ENCODE assay signal across 22 cellular contexts in genomic region chr5:79663212-79663611, GRCh38.
"Had no signal": no experiment of that assay in that cellular context is flagged by ENCODE, and none has a peak within 500 bp of the region (broad histone marks: within the 10 kb centered on the region; RNA-seq: fewer than 3 reads in every experiment).

No MANE protein-coding gene starts in this region.

- H3K27ac Mint-ChIP-seq: endodermal cell; nephron progenitor cell; stimulated activated memory B cell treated with anti-CD40 and anti-IgM and Interleukin-4, amounts not matched to agents 10 μg/mL and 1 μg/mL and 100 μg/mL, for 72 hours had no signal

- H3K27me3 Mint-ChIP-seq: stimulated activated memory B cell treated with anti-CD40 and anti-IgM and Interleukin-4, amounts not matched to agents 10 μg/mL and 1 μg/mL and 100 μg/mL, for 72 hours had no signal

- DNase-seq: colonic mucosa; effector CD4-positive, alpha-beta T cell; endodermal cell; erythroblast; foreskin melanocyte; heart left ventricle; hippocampal formation; left colon; left ventricle myocardium superior; mesenchymal stem cell; midbrain; nephron progenitor cell; psoas muscle; retina; right lobe of liver; stimulated activated CD4-positive, alpha-beta T cell treated with anti-CD3 and anti-CD28 coated beads, Interleukin-4, amount 100 ng/mL, for 1 hour; stimulated activated CD8-positive, alpha-beta memory T cell treated with anti-CD3 and anti-CD28 coated beads, Interleukin-4, amount 100 ng/mL, for 48 hours; stomach; substantia nigra; transverse colon had no signal

- ATAC-seq: heart left ventricle; left colon; left ventricle myocardium superior; right lobe of liver; stimulated activated memory B cell treated with anti-CD40 and anti-IgM and Interleukin-4, amounts not matched to agents 10 μg/mL and 1 μg/mL and 100 μg/mL, for 72 hours had no signal

- H3K9me3 ChIP-seq: colonic mucosa, right lobe of liver, stomach, thoracic aorta, transverse colon had no signal

- H3K4me3 Mint-ChIP-seq: endodermal cell; nephron progenitor cell; stimulated activated memory B cell treated with anti-CD40 and anti-IgM and Interleukin-4, amounts not matched to agents 10 μg/mL and 1 μg/mL and 100 μg/mL, for 72 hours had no signal

- H3K4me1 Mint-ChIP-seq: endodermal cell; stimulated activated memory B cell treated with anti-CD40 and anti-IgM and Interleukin-4, amounts not matched to agents 10 μg/mL and 1 μg/mL and 100 μg/mL, for 72 hours had no signal
